Comparison of ENCODE assay signal across 16 cellular contexts in the genomic region with DNA sequence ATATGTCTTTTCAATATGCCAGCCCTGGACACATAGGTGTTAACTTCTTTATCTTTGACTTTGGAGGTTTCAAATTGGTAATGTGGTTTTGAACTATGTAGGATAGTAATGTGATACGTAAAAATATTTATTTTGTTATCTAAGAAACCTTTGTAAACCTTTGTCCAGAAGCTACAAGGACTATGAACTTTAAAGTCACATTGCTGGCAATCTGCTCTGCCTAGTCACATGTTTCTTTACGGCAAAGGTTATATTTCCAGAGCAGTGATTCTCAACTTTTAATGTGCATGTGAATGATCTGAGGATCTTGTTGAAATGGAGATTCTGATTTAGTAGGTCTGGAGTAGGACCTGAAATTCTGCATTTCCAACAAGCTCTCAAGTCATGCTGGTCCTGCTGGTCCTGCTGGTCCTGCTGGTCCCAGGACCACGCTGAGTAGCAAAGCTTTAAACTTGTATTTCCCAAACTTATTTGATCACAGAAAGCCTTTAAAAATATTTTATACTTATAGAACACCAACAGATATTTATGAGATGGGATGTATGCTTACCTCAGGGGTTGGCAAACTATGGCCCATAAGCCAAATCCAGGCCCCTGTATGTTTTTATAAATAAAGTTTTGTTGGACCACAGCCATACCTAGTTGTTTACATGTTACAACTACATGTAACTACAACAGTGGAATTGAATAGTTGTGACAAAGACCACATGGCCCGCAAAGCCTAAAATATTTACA. TPM values are rescaled to one million over a fixed set of nuclear protein-coding genes. Genes with fewer than 3 reads are reported as not detected.
DNase-seq lines count a peak whose midpoint lies in the region; TF ChIP-seq lines count a peak whose summit lies in the region.
"Had no signal": no experiment of that assay in that cellular context is flagged by ENCODE, and none has a peak within 500 bp of the region (broad histone marks: within the 10 kb centered on the region; RNA-seq: fewer than 3 reads in every experiment).

No MANE protein-coding gene starts in this region.

- H3K9ac ChIP-seq in SK-N-SH, result no peak overlapping the region
- H3K9ac ChIP-seq: KMS-11 had no signal

- CTCF ChIA-PET in SK-N-SH (lab: Yijun Ruan, JAX), result no interaction called here

- in situ Hi-C loops in SK-MEL-5 (cut with HindIII; ENCODE audit: low pct_unique_long_range_greater_than_20kb, low sequenced_read_pairs), result no loop called here

- H3K4me1 ChIP-seq in esophagus (ENCODE audit: control insufficient read depth in 2 of 2, insufficient read depth in 2 of 2, low read length in 1 of 2) (no peaks in the 10 kb centered on the region), urinary bladder (ENCODE audit: insufficient read depth) (no peaks in the 10 kb centered on the region), tibial artery (no peaks in the 10 kb centered on the region), SK-N-SH (ENCODE audit: control insufficient read depth in 1 of 2, insufficient read depth in 2 of 2, low read depth in 1 of 2, low read length in 1 of 2) (peaks cover 0 to 6% of the 10 kb centered on the region in 2 experiments; a peak in 1 of 4 replicates)

- no peaks in the 10 kb centered on the region for H4K20me1 ChIP-seq in SK-N-SH (ENCODE audit: insufficient read depth)

- no peak for TF ChIP-seq RAD21 in SK-N-SH (IDR thresholded peaks at IDR 0.05; ENCODE audit: low read length)

- H3F3A ChIP-seq in SK-N-SH (replicated peaks; ENCODE audit: insufficient read depth), result peaks cover 4% of the 10 kb centered on the region

- TF ChIP-seq CTCF in tibial artery (IDR thresholded peaks at IDR 0.05) (no peak), SK-N-SH (IDR thresholded peaks at IDR 0.05) (no peak)

- H2AFZ ChIP-seq in SK-N-SH (ENCODE audit: low read depth), result no peak overlapping the region

- peak; percentile 32 for DNase-seq in SK-MEL-5 (ENCODE audit: low read depth, low spot score)
- peak; percentile 33 for DNase-seq in mucosa of gallbladder (ENCODE audit: low spot score)
- no peak for DNase-seq in tibial artery
- no peak for DNase-seq in SK-N-SH
- DNase-seq in COR-L47 (lab: John Stamatoyannopoulos, UW), result no peak
- DNase-seq: CD8-positive, alpha-beta T cell; DMS153; EL; MG63; NCI-H1092 treated with DMSO at 0.1 percent for 48 hours; NCI-H1694; NCI-H2107; NCI-H345 had no signal

- intact Hi-C loops in tibial artery (cut with DNase I; ENCODE audit: low total_unique reads), result no loop called here

- H3K36me3 ChIP-seq in esophagus (ENCODE audit: control insufficient read depth in 2 of 2, insufficient read depth in 2 of 2, low read length in 1 of 2) (peaks cover 0 to 7% of the 10 kb centered on the region in 2 donors), urinary bladder (ENCODE audit: insufficient read depth) (peaks cover 7% of the 10 kb centered on the region), tibial artery (peaks cover 76 to 91% (median 84%) of the 10 kb centered on the region in 3 donors), SK-N-SH (replicated peaks in 1 of 2; ENCODE audit: control insufficient read depth in 1 of 2, insufficient read depth in 2 of 2, low read length in 1 of 2) (peaks cover 74 to 81% of the 10 kb centered on the region in 2 experiments)

- 72 to 75% methylated on average over 4 of the region's 4 CpGs for WGBS in esophagus, 2 donors
- 39% methylated on average over 4 of the region's 4 CpGs for WGBS in urinary bladder
- 95% methylated on average over 4 of the region's 4 CpGs for WGBS in SK-N-SH (ENCODE audit: low lambda C conversion rate)

- no peaks in the 10 kb centered on the region for H3K9me3 ChIP-seq in esophagus (ENCODE audit: control insufficient read depth in 2 of 2, insufficient read depth in 1 of 2, low read depth in 1 of 2, low read length in 1 of 2)
- H3K9me3 ChIP-seq in tibial artery, result no peaks in the 10 kb centered on the region
- H3K9me3 ChIP-seq in SK-N-SH, result no peaks in the 10 kb centered on the region
- H3K9me3 ChIP-seq: MG63 had no signal

- H3K79me2 ChIP-seq in SK-N-SH (ENCODE audit: insufficient read depth), result no peaks in the 10 kb centered on the region

- no peak for TF ChIP-seq EP300 in SK-N-SH (IDR thresholded peaks at IDR 0.05; ENCODE audit: borderline replicate concordance in 1 of 2, low read depth in 1 of 2, low read length in 1 of 2)

- H3K9me2 ChIP-seq in SK-N-SH, result no peaks in the 10 kb centered on the region

- H3K4me2 ChIP-seq in SK-N-SH, result no peak overlapping the region
- H3K4me2 ChIP-seq: KMS-11 had no signal

- no peak overlapping the region for H3K4me3 ChIP-seq in esophagus (ENCODE audit: low read depth in 1 of 2, low read length in 2 of 2)
- no peak overlapping the region for H3K4me3 ChIP-seq in urinary bladder (ENCODE audit: low read depth, low read length)
- no peak overlapping the region for H3K4me3 ChIP-seq in tibial artery
- no peak overlapping the region for H3K4me3 ChIP-seq in SK-N-SH (ENCODE audit: low read depth in 2 of 2, low read length in 1 of 2)
- H3K4me3 ChIP-seq: MG63 had no signal

- H3K27ac ChIP-seq in esophagus (ENCODE audit: low read depth in 2 of 2, low read length in 1 of 2), result peak overlapping the region; percentile 42 to 55
- H3K27ac ChIP-seq in urinary bladder (ENCODE audit: low read depth), result peak overlapping the region; percentile 45
- no peak overlapping the region for H3K27ac ChIP-seq in tibial artery
- no peak overlapping the region for H3K27ac ChIP-seq in SK-N-SH (ENCODE audit: low read depth in 2 of 2, low read length in 1 of 2)
- H3K27ac ChIP-seq: KMS-11 had no signal

- H3K27me3 ChIP-seq in esophagus (ENCODE audit: control insufficient read depth in 1 of 2, insufficient read depth in 2 of 2, low read length in 2 of 2) (no peaks in the 10 kb centered on the region), tibial artery (no peaks in the 10 kb centered on the region), SK-N-SH (ENCODE audit: insufficient read depth) (no peaks in the 10 kb centered on the region)
- H3K27me3 ChIP-seq: MG63 had no signal

- POLR2A ChIA-PET in SK-N-SH (lab: Yijun Ruan, JAX), result no interaction called here

TF ChIP-seq in SK-N-SH, 30 proteins besides CTCF, POLR2A, EP300 and RAD21:
- TF ChIP-seq, protein P1, sequence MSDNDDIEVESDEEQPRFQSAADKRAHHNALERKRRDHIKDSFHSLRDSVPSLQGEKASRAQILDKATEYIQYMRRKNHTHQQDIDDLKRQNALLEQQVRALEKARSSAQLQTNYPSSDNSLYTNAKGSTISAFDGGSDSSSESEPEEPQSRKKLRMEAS (IDR thresholded peaks at IDR 0.05; ENCODE audit: low read depth), result no peak
- TF ChIP-seq FOXJ3 (CRISPR knock-in tag; IDR thresholded peaks at IDR 0.05), result no peak
- TF ChIP-seq SIN3A (IDR thresholded peaks at IDR 0.05; ENCODE audit: borderline replicate concordance, low read depth, low read length), result no peak
- no peak for TF ChIP-seq RCOR1 (IDR thresholded peaks at IDR 0.05; ENCODE audit: low read length)
- TF ChIP-seq GABPA (IDR thresholded peaks at IDR 0.05; ENCODE audit: low read depth), result no peak

RNA-seq across cellular contexts. Expression of a gene that starts 57.9 kb away (rescaled TPM):
- total RNA-seq in SK-MEL-5 (2014; rRNA removed; shearing (Covaris generic)), result 66.9 and 77.5 TPM in 2 replicates
- polyA plus RNA-seq in SK-MEL-5 (2015; cell fraction: cytosol; rRNA removed), result 222 and 267 TPM in 2 replicates
- 39.2 and 40.5 TPM in 2 replicates for polyA plus RNA-seq in SK-MEL-5 (2015; cell fraction: nucleus; rRNA removed)
- polyA plus RNA-seq in esophagus (100 to 1,000 TPM in 1 of 2 donors, 10 to 100 TPM in 1; 50.6 to 173 TPM), urinary bladder (217 TPM), SK-N-SH (2012; rRNA removed) (307 and 359 TPM in 2 replicates)
- total RNA-seq in mucosa of gallbladder (395 TPM), urinary bladder (137 TPM)
- 181 and 270 TPM in 2 replicates for polyA plus RNA-seq in SK-N-SH (2012; cell fraction: cytosol; rRNA removed)
- 436 and 654 TPM in 2 replicates for polyA plus RNA-seq in SK-N-SH (2012; cell fraction: nucleus; rRNA removed)

Comparison
In these comparisons a context has a peak if more than half of its experiments do, and no peak if none do; other contexts are left out.
1. DNase-seq: peak in SK-MEL-5 (single experiment) and mucosa of gallbladder (single experiment); none in tibial artery (0 of 2), SK-N-SH (single experiment) and COR-L47 (single experiment).
2. H3K27ac ChIP-seq: peak in esophagus (2 of 2) and urinary bladder (single experiment); none in tibial artery (0 of 2) and SK-N-SH (0 of 2).